21 cellular contexts compared by ENCODE assay signal in the genomic region with DNA sequence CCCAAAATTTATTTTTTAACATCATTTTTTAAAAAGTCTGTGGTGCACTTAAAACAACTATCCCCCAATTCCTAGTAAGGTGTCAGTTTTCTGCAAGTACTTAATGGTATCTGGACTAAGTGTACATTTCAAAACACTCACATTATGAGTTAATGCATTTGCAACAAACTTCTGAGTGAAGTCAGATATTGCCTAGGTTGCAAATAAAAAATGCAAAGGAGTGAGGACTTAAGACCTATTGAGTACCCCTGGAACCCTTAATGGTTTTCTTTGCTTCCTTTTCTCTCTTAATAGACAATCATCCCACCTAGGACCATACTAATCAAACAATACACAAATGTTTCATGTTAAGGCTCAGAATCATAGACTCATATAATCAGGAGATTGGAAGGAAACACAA.
"Had no signal": no experiment of that assay in that cellular context is flagged by ENCODE, and none has a peak within 500 bp of the region (broad histone marks: within the 10 kb centered on the region; RNA-seq: fewer than 3 reads in every experiment).

No MANE protein-coding gene starts in this region.

- H3K4me3 ChIP-seq: MG63, SJSA1, SK-N-MC had no signal

- FAIRE-seq: RCC 7860 had no signal

- DNase-seq: Karpas-422, KG1, MG63, NCI-H1092, NCI-H1105 treated with DMSO at 0.1 percent for 48 hours, NCI-H1417 treated with DMSO at 0.1 percent for 48 hours, NCI-H146, NCI-H1694 treated with DMSO at 0.1 percent for 48 hours, NCI-H1930, NCI-H2081, NCI-H2107, NCI-H2227 treated with DMSO at 0.1 percent for 48 hours, NCI-H524, NCI-H69, NCI-H774, Right ventricle myocardium superior, RPMI8226, SIG-M5 had no signal

- H3K27ac ChIP-seq: SJSA1, SK-N-MC had no signal

- H3K9me3 ChIP-seq: MG63, SJSA1 had no signal

- H3K36me3 ChIP-seq: MG63, SJSA1 had no signal
